In the genomic region with DNA sequence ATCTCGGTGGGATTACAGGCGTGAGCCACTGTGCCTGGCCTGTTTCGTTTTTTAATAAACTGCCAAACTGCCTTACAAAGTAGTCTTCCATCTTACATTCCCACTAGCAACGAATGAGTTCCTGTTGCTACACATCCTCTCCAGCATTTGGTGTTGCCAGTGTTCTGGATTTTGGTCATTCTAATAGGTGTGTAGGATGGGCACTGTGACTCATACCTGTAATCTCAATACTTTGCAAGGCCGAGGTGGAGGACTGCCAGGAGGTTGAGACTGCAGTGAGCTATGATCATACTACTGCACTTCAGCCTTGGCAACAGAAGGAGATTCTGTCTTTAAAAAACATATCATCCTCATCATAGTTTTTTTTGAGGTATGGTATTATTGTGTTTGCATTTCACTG, we compare ENCODE assay signal across 12 cellular contexts. TPM values are rescaled to one million over a fixed set of nuclear protein-coding genes. Genes with fewer than 3 reads are reported as not detected.
DNase-seq lines count a peak whose midpoint lies in the region; ATAC-seq and TF ChIP-seq lines count a peak whose summit lies in the region.
"Had no signal": no experiment of that assay in that cellular context is flagged by ENCODE, and none has a peak within 500 bp of the region (broad histone marks: within the 10 kb centered on the region; RNA-seq: fewer than 3 reads in every experiment).

No MANE protein-coding gene starts in this region.

- H3K4me1 Mint-ChIP-seq in activated T-helper 17 cell treated with anti-CD3 and anti-CD28 coated beads, Interleukin-2, amount 50 U/mL, for 72 hours, result peaks cover 5% of the 10 kb centered on the region
- H3K4me1 Mint-ChIP-seq in CD8-positive, alpha-beta memory T cell, result no peaks in the 10 kb centered on the region

- no peaks in the 10 kb centered on the region for H3K4me1 ChIP-seq in psoas muscle
- H3K4me1 ChIP-seq in CD8-positive, alpha-beta memory T cell (ENCODE audit: insufficient read depth, low read length), result no peaks in the 10 kb centered on the region

- no peak overlapping the region for H3K27ac ChIP-seq in psoas muscle
- H3K27ac ChIP-seq in CD8-positive, alpha-beta memory T cell (ENCODE audit: low read depth, low read length), result no peak overlapping the region
- H3K27ac ChIP-seq: SK-N-MC had no signal

- peaks cover 4% of the 10 kb centered on the region for H3K36me3 Mint-ChIP-seq in activated T-helper 17 cell treated with anti-CD3 and anti-CD28 coated beads, Interleukin-2, amount 50 U/mL, for 72 hours (ENCODE audit: low read depth)
- peaks cover 0 to 1% (median 0%) of the 10 kb centered on the region in 3 donors for H3K36me3 Mint-ChIP-seq in CD8-positive, alpha-beta memory T cell

- no peaks in the 10 kb centered on the region for H3K9me3 ChIP-seq in psoas muscle
- H3K9me3 ChIP-seq in CD8-positive, alpha-beta memory T cell (ENCODE audit: low read length), result no peaks in the 10 kb centered on the region

- H3K36me3 ChIP-seq in psoas muscle (ENCODE audit: insufficient read depth in 1 of 2, low read depth in 1 of 2), result no peaks in the 10 kb centered on the region
- no peaks in the 10 kb centered on the region for H3K36me3 ChIP-seq in CD8-positive, alpha-beta memory T cell (ENCODE audit: insufficient read depth, low read length)

- H3K27ac Mint-ChIP-seq in activated T-helper 17 cell treated with anti-CD3 and anti-CD28 coated beads, Interleukin-2, amount 50 U/mL, for 72 hours, result no peak overlapping the region
- peak overlapping the region in 2 of 8 donors; percentile 13 for H3K27ac Mint-ChIP-seq in CD8-positive, alpha-beta memory T cell
- H3K27ac Mint-ChIP-seq: stimulated activated naive CD8-positive, alpha-beta T cell treated with anti-CD3 and anti-CD28 coated beads, Interleukin-15, Interleukin-2, amounts not matched to agents 100 ng/mL and 50 ng/mL, for 24 hours had no signal

- no peaks in the 10 kb centered on the region for H3K27me3 Mint-ChIP-seq in activated T-helper 17 cell treated with anti-CD3 and anti-CD28 coated beads, Interleukin-2, amount 50 U/mL, for 72 hours
- no peaks in the 10 kb centered on the region for H3K27me3 Mint-ChIP-seq in CD8-positive, alpha-beta memory T cell
- H3K27me3 Mint-ChIP-seq: stimulated activated naive CD8-positive, alpha-beta T cell treated with anti-CD3 and anti-CD28 coated beads, Interleukin-15, Interleukin-2, amounts not matched to agents 100 ng/mL and 50 ng/mL, for 24 hours had no signal

- H3K9me3 Mint-ChIP-seq in activated T-helper 17 cell treated with anti-CD3 and anti-CD28 coated beads, Interleukin-2, amount 50 U/mL, for 72 hours, result no peaks in the 10 kb centered on the region
- no peaks in the 10 kb centered on the region for H3K9me3 Mint-ChIP-seq in CD8-positive, alpha-beta memory T cell
- H3K9me3 Mint-ChIP-seq: activated T-cell treated with anti-CD3 and anti-CD28 coated beads, Interleukin-2, amount 50 U/mL, for 4 hours; stimulated activated naive CD8-positive, alpha-beta T cell treated with anti-CD3 and anti-CD28 coated beads, Interleukin-15, Interleukin-2, amounts not matched to agents 100 ng/mL and 50 ng/mL, for 24 hours had no signal

- ATAC-seq in GM19025 (IDR thresholded peaks at IDR 0.05; ENCODE audit: low read depth, unreplicated experiment), result peak; percentile 57
- ATAC-seq in HG02870 (IDR thresholded peaks at IDR 0.05; ENCODE audit: unreplicated experiment), result peak; percentile 87
- ATAC-seq in activated T-helper 17 cell treated with anti-CD3 and anti-CD28 coated beads, Interleukin-2, amount 50 U/mL, for 72 hours (replicated peaks), result peak; percentile 89
- peak in 3 of 4 donors; percentile 45 to 59 (median 56) for ATAC-seq in psoas muscle
- ATAC-seq: activated T-cell treated with anti-CD3 and anti-CD28 coated beads, Interleukin-2, amount 50 U/mL, for 4 hours had no signal

- H3K27me3 ChIP-seq in psoas muscle (ENCODE audit: insufficient read depth in 3 of 3, low read length in 2 of 3), result no peaks in the 10 kb centered on the region
- no peaks in the 10 kb centered on the region for H3K27me3 ChIP-seq in CD8-positive, alpha-beta memory T cell (ENCODE audit: insufficient read depth, low read length, poor library complexity, severe bottlenecking)

- TF ChIP-seq CTCF in psoas muscle (IDR thresholded peaks at IDR 0.05), result no peak

- no peak overlapping the region for H3K4me3 Mint-ChIP-seq in activated T-helper 17 cell treated with anti-CD3 and anti-CD28 coated beads, Interleukin-2, amount 50 U/mL, for 72 hours
- H3K4me3 Mint-ChIP-seq in CD8-positive, alpha-beta memory T cell, result no peak overlapping the region
- H3K4me3 Mint-ChIP-seq: activated T-cell treated with anti-CD3 and anti-CD28 coated beads, Interleukin-2, amount 50 U/mL, for 4 hours; stimulated activated naive CD8-positive, alpha-beta T cell treated with anti-CD3 and anti-CD28 coated beads, Interleukin-15, Interleukin-2, amounts not matched to agents 100 ng/mL and 50 ng/mL, for 24 hours had no signal

- intact Hi-C loops in psoas muscle (cut with DNase I), result no loop called here

- no peak overlapping the region for H3K4me3 ChIP-seq in psoas muscle
- H3K4me3 ChIP-seq in CD8-positive, alpha-beta memory T cell (ENCODE audit: low read length), result no peak overlapping the region
- H3K4me3 ChIP-seq: SK-N-MC had no signal

- DNase-seq in psoas muscle (no peak), NAMALWA (ENCODE audit: low spot score) (no peak), SIG-M5 treated with dmso at 0.1 percent for 504 hours (lab: John Stamatoyannopoulos, UW; ENCODE audit: unreplicated experiment) (no peak)
- no peak for DNase-seq in CD8-positive, alpha-beta memory T cell
- DNase-seq: activated T-cell treated with anti-CD3 and anti-CD28 coated beads, Interleukin-2, amount 50 U/mL, for 4 hours; effector CD4-positive, alpha-beta T cell; NCI-H1105 had no signal

- CTCF ChIA-PET in CD8-positive, alpha-beta memory T cell (lab: Charles Lee), result interaction anchor here (0.7 to 2.6 kb wide), 4 partner anchors 18 to 85 kb away, joined by 3 to 8 read pairs (median 4); no protein-coding TSS in a partner anchor

- WGBS in psoas muscle, 3 donors, result 81 to 89% (median 83%) methylated on average over 5 of the region's 5 CpGs

- POLR2A ChIA-PET in CD8-positive, alpha-beta memory T cell (lab: Charles Lee), result no interaction called here

RNA-seq across cellular contexts. Expression of a gene that starts 21.4 kb away (rescaled TPM):
- 10 to 100 TPM; 15.1 to 21.6 TPM for total RNA-seq in activated T-helper 17 cell treated with anti-CD3 and anti-CD28 coated beads, Interleukin-2, amount 50 U/mL, for 72 hours
- 10 to 100 TPM in 1 of 4 donors, 1 to 10 TPM in 3; 7.5 to 10.1 (median 8.6) TPM for total RNA-seq in psoas muscle
- polyA plus RNA-seq in psoas muscle, result 1 to 10 TPM; 2.0 to 7.8 (median 4.6) TPM
- total RNA-seq in CD8-positive, alpha-beta memory T cell, result 10 to 100 TPM; 23.4 to 24.5 TPM
- polyA plus RNA-seq in CD8-positive, alpha-beta memory T cell, result 9.6 TPM
